Comparison of ENCODE assay signal across 19 cellular contexts in genomic region chr10:50528206-50528605, GRCh38.
"Had no signal": no experiment of that assay in that cellular context is flagged by ENCODE, and none has a peak within 500 bp of the region (broad histone marks: within the 10 kb centered on the region; RNA-seq: fewer than 3 reads in every experiment).

No MANE protein-coding gene starts in this region.

- H3K4me1 Mint-ChIP-seq: activated B cell treated with CpG ODN at 0.5 μM for 24 hours had no signal

- H3K9me3 ChIP-seq: body of pancreas, gastrocnemius medialis, heart right ventricle, mucosa of descending colon, testis had no signal

- H3K4me1 ChIP-seq: body of pancreas, testis had no signal

- H3K4me3 Mint-ChIP-seq: activated B cell treated with CpG ODN at 0.5 μM for 24 hours; activated CD8-positive, alpha-beta T cell treated with anti-CD3 and anti-CD28 coated beads for 36 hours; memory B cell; naive thymus-derived CD4-positive, alpha-beta T cell; stimulated activated naive CD8-positive, alpha-beta T cell treated with anti-CD3 and anti-CD28 coated beads, Interleukin-15, amount 100 ng/mL, for 72 hours; type B pancreatic cell had no signal

- DNase-seq: activated B cell treated with CpG ODN at 0.5 μM for 24 hours; activated CD4-positive, alpha-beta T cell treated with anti-CD3 and anti-CD28 coated beads for 48 hours; activated naive CD4-positive, alpha-beta T cell treated with Interleukin-2 at 50 U/mL for 16 hours; activated T-cell treated with anti-CD3 and anti-CD28 coated beads, Interleukin-2, amount 50 U/mL, for 1 hour; body of pancreas; dorsolateral prefrontal cortex; gastrocnemius medialis; heart right ventricle; mucosa of descending colon; naive thymus-derived CD4-positive, alpha-beta T cell; stimulated activated CD4-positive, alpha-beta T cell treated with anti-CD3 and anti-CD28 coated beads, Interleukin-4, amount 100 ng/mL, for 1 hour; stimulated activated naive CD8-positive, alpha-beta T cell treated with anti-CD3 and anti-CD28 coated beads, Interleukin-15, amount 100 ng/mL, for 72 hours; testis had no signal

- H3K36me3 Mint-ChIP-seq: type B pancreatic cell had no signal

- H3K27me3 ChIP-seq: body of pancreas, dorsolateral prefrontal cortex, gastrocnemius medialis, heart right ventricle, testis had no signal

- H3K4me3 ChIP-seq: body of pancreas, dorsolateral prefrontal cortex, gastrocnemius medialis, heart right ventricle, mucosa of descending colon, smooth muscle cell, testis had no signal

- ATAC-seq: body of pancreas, mucosa of descending colon, sciatic nerve had no signal

- H3K27ac Mint-ChIP-seq: activated B cell treated with CpG ODN at 0.5 μM for 24 hours; activated T-helper 2 cell treated with anti-CD3 and anti-CD28 coated beads, Interferon-gamma antibody, Interleukin-2, Interleukin-4, amounts not matched to agents 10 μg/mL and 5 μg/mL and 100 μg/mL, durations not matched to agents 14 hours and 24 hours and 36 hours; memory B cell; type B pancreatic cell had no signal

- H3K27me3 Mint-ChIP-seq: activated B cell treated with CpG ODN at 0.5 μM for 24 hours; activated CD8-positive, alpha-beta T cell treated with anti-CD3 and anti-CD28 coated beads for 36 hours; memory B cell; naive thymus-derived CD4-positive, alpha-beta T cell; stimulated activated naive CD8-positive, alpha-beta T cell treated with anti-CD3 and anti-CD28 coated beads, Interleukin-15, amount 100 ng/mL, for 72 hours; type B pancreatic cell had no signal

- H3K4me2 ChIP-seq: smooth muscle cell had no signal

- H3K36me3 ChIP-seq: gastrocnemius medialis, heart right ventricle had no signal

- H3K27ac ChIP-seq: body of pancreas, heart right ventricle, testis had no signal

- H3K9me3 Mint-ChIP-seq: activated B cell treated with CpG ODN at 0.5 μM for 24 hours; activated CD8-positive, alpha-beta T cell treated with anti-CD3 and anti-CD28 coated beads for 36 hours; activated T-helper 2 cell treated with anti-CD3 and anti-CD28 coated beads, Interferon-gamma antibody, Interleukin-2, Interleukin-4, amounts not matched to agents 10 μg/mL and 5 μg/mL and 100 μg/mL, durations not matched to agents 14 hours and 24 hours and 36 hours; memory B cell; naive thymus-derived CD4-positive, alpha-beta T cell; stimulated activated naive CD8-positive, alpha-beta T cell treated with anti-CD3 and anti-CD28 coated beads, Interleukin-15, amount 100 ng/mL, for 72 hours; type B pancreatic cell had no signal
